Comparison of ENCODE assay signal across 14 cellular contexts in genomic region chr4:129926936-129927335, GRCh38.
A peak's percentile ranks its signal among the peaks of the same experiment; 100 is the strongest.
DNase-seq lines count a peak whose midpoint lies in the region; ATAC-seq, FAIRE-seq and TF ChIP-seq lines count a peak whose summit lies in the region.
"Had no signal": no experiment of that assay in that cellular context is flagged by ENCODE, and none has a peak within 500 bp of the region (broad histone marks: within the 10 kb centered on the region; RNA-seq: fewer than 3 reads in every experiment).

No MANE protein-coding gene starts in this region.

- TF ChIP-seq CTCF in C4-2B (conservative IDR thresholded peaks at IDR 0.05) (peak; percentile 25; the same call in 1 of the 2 replicates), hepatocyte (IDR thresholded peaks at IDR 0.05; ENCODE audit: poor library complexity) (peak; percentile 42), gastroesophageal sphincter (IDR thresholded peaks at IDR 0.05) (no peak)

- no peaks in the 10 kb centered on the region for H3K9me2 ChIP-seq in hepatocyte (replicated peaks; ENCODE audit: insufficient read depth)

- H4K20me1 ChIP-seq in hepatocyte (ENCODE audit: insufficient read depth, poor library complexity, severe bottlenecking): no peaks in the 10 kb centered on the region

- H3K27ac ChIP-seq in C4-2B (no peak overlapping the region), hepatocyte (no peak overlapping the region), gastroesophageal sphincter (no peak overlapping the region)

- H3K27me3 ChIP-seq in hepatocyte: no peaks in the 10 kb centered on the region
- no peaks in the 10 kb centered on the region for H3K27me3 ChIP-seq in gastroesophageal sphincter

- H3K4me3 ChIP-seq in hepatocyte (no peak overlapping the region), gastroesophageal sphincter (no peak overlapping the region)
- H3K4me3 ChIP-seq: mucosa of descending colon had no signal

- H3K4me2 ChIP-seq in hepatocyte: no peak overlapping the region

- DNase-seq in HTR-8/SVneo (ENCODE audit: insufficient read length, low spot score) (peak; percentile 2), OCI-M1 (lab: John Stamatoyannopoulos, UW) (peak; percentile 86), hepatocyte (ENCODE audit: low spot score) (peak; percentile 18), amniotic stem cell (lab: John Stamatoyannopoulos, UW) (no peak), left ventricle myocardium superior (no peak)
- no peak for DNase-seq in activated T-cell treated with anti-CD3 and anti-CD28 coated beads, Interleukin-2, amount 50 U/mL, for 48 hours
- DNase-seq: activated CD4-positive, alpha-beta T cell treated with anti-CD3 and anti-CD28 coated beads for 48 hours; dermis blood vessel endothelial cell; hypothalamus; mucosa of descending colon had no signal

- H3K4me1 ChIP-seq in hepatocyte (ENCODE audit: insufficient read depth) (no peaks in the 10 kb centered on the region), gastroesophageal sphincter (no peaks in the 10 kb centered on the region)

- no peak for TF ChIP-seq EP300 in gastroesophageal sphincter (IDR thresholded peaks at IDR 0.05)

- intact Hi-C loops in left ventricle myocardium superior (cut with micrococcal nuclease): no loop called here

- H2AFZ ChIP-seq in hepatocyte: no peak overlapping the region

- H3K9me3 ChIP-seq in hepatocyte (ENCODE audit: low read depth) (no peaks in the 10 kb centered on the region), gastroesophageal sphincter (no peaks in the 10 kb centered on the region)
- H3K9me3 ChIP-seq: mucosa of descending colon had no signal

- H3K79me2 ChIP-seq in hepatocyte: no peaks in the 10 kb centered on the region

- no peak for TF ChIP-seq POLR2A in gastroesophageal sphincter (IDR thresholded peaks at IDR 0.05)

- ATAC-seq in gastroesophageal sphincter: no peak
- ATAC-seq in left ventricle myocardium superior: no peak
- ATAC-seq: activated naive CD4-positive, alpha-beta T cell treated with anti-CD3 and anti-CD28 coated beads, Interleukin-2, amount 50 U/mL, for 72 hours; mucosa of descending colon; Panc1 had no signal

- H3K36me3 ChIP-seq in hepatocyte (replicated peaks; ENCODE audit: insufficient read depth, low read depth): no peaks in the 10 kb centered on the region
- H3K36me3 ChIP-seq in gastroesophageal sphincter: no peaks in the 10 kb centered on the region

- FAIRE-seq in HTR-8/SVneo (lab: Jason Lieb, UNC): no peak

Comparison
In these comparisons a context has a peak if more than half of its experiments do, and no peak if none do; other contexts are left out.
1. CTCF ChIP-seq: peak in C4-2B (single experiment) and hepatocyte (single experiment); none in gastroesophageal sphincter (0 of 4).
2. DNase-seq: peak in HTR-8/SVneo (single experiment), OCI-M1 (single experiment) and hepatocyte (single experiment); none in activated T-cell treated with anti-CD3 and anti-CD28 coated beads, Interleukin-2, amount 50 U/mL, for 48 hours (0 of 2), amniotic stem cell (single experiment) and left ventricle myocardium superior (single experiment).